ENCODE assay signal across 1 cellular context in the genomic region with DNA sequence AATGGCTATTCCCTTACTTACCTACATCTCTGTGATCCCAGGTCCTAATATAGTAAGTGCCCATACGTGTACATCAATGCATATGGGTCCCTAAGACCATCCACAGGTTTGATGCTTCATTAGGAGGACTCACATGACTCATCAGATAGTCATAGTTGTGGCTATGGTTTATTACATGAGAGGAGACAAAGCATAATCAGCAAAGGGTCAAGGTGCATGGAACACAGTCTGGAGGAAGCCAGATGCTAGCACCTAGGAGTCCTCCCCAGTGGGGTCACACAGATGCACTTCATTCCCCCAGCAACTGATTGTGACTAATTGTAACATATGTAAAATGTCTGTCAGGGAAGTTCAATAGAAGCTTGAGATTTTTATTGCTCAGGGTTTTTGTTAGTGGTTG.
TF ChIP-seq lines count a peak whose summit lies in the region.

No MANE protein-coding gene starts in this region.

TF ChIP-seq in WTC11, 78 proteins besides CTCF, POLR2A, EP300 and RAD21 (continued from another document):
- TF ChIP-seq PRRX2 (CRISPR knock-in tag; IDR thresholded peaks at IDR 0.05): no peak
- no peak for TF ChIP-seq JAZF1 (CRISPR knock-in tag; IDR thresholded peaks at IDR 0.05)
- TF ChIP-seq ZNF232 (CRISPR knock-in tag; IDR thresholded peaks at IDR 0.05): no peak
- TF ChIP-seq, protein P1, sequence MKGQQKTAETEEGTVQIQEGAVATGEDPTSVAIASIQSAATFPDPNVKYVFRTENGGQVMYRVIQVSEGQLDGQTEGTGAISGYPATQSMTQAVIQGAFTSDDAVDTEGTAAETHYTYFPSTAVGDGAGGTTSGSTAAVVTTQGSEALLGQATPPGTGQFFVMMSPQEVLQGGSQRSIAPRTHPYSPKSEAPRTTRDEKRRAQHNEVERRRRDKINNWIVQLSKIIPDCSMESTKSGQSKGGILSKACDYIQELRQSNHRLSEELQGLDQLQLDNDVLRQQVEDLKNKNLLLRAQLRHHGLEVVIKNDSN (CRISPR knock-in tag; IDR thresholded peaks at IDR 0.05): no peak
- TF ChIP-seq, protein P2, sequence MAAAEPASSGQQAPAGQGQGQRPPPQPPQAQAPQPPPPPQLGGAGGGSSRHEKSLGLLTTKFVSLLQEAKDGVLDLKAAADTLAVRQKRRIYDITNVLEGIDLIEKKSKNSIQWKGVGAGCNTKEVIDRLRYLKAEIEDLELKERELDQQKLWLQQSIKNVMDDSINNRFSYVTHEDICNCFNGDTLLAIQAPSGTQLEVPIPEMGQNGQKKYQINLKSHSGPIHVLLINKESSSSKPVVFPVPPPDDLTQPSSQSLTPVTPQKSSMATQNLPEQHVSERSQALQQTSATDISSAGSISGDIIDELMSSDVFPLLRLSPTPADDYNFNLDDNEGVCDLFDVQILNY (CRISPR knock-in tag; IDR thresholded peaks at IDR 0.05): no peak
- no peak for TF ChIP-seq RORB (CRISPR knock-in tag; IDR thresholded peaks at IDR 0.05)
- TF ChIP-seq SOX15 (CRISPR knock-in tag; IDR thresholded peaks at IDR 0.05): no peak
- TF ChIP-seq, protein P3, sequence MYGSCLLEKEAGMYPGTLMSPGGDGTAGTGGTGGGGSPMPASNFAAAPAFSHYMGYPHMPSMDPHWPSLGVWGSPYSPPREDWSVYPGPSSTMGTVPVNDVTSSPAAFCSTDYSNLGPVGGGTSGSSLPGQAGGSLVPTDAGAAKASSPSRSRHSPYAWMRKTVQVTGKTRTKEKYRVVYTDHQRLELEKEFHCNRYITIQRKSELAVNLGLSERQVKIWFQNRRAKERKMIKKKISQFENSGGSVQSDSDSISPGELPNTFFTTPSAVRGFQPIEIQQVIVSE (CRISPR knock-in tag; IDR thresholded peaks at IDR 0.05; ENCODE audit: borderline replicate concordance): no peak
- TF ChIP-seq, protein P4, sequence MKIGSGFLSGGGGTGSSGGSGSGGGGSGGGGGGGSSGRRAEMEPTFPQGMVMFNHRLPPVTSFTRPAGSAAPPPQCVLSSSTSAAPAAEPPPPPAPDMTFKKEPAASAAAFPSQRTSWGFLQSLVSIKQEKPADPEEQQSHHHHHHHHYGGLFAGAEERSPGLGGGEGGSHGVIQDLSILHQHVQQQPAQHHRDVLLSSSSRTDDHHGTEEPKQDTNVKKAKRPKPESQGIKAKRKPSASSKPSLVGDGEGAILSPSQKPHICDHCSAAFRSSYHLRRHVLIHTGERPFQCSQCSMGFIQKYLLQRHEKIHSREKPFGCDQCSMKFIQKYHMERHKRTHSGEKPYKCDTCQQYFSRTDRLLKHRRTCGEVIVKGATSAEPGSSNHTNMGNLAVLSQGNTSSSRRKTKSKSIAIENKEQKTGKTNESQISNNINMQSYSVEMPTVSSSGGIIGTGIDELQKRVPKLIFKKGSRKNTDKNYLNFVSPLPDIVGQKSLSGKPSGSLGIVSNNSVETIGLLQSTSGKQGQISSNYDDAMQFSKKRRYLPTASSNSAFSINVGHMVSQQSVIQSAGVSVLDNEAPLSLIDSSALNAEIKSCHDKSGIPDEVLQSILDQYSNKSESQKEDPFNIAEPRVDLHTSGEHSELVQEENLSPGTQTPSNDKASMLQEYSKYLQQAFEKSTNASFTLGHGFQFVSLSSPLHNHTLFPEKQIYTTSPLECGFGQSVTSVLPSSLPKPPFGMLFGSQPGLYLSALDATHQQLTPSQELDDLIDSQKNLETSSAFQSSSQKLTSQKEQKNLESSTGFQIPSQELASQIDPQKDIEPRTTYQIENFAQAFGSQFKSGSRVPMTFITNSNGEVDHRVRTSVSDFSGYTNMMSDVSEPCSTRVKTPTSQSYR (CRISPR knock-in tag; IDR thresholded peaks at IDR 0.05): no peak
- TF ChIP-seq, protein P5, sequence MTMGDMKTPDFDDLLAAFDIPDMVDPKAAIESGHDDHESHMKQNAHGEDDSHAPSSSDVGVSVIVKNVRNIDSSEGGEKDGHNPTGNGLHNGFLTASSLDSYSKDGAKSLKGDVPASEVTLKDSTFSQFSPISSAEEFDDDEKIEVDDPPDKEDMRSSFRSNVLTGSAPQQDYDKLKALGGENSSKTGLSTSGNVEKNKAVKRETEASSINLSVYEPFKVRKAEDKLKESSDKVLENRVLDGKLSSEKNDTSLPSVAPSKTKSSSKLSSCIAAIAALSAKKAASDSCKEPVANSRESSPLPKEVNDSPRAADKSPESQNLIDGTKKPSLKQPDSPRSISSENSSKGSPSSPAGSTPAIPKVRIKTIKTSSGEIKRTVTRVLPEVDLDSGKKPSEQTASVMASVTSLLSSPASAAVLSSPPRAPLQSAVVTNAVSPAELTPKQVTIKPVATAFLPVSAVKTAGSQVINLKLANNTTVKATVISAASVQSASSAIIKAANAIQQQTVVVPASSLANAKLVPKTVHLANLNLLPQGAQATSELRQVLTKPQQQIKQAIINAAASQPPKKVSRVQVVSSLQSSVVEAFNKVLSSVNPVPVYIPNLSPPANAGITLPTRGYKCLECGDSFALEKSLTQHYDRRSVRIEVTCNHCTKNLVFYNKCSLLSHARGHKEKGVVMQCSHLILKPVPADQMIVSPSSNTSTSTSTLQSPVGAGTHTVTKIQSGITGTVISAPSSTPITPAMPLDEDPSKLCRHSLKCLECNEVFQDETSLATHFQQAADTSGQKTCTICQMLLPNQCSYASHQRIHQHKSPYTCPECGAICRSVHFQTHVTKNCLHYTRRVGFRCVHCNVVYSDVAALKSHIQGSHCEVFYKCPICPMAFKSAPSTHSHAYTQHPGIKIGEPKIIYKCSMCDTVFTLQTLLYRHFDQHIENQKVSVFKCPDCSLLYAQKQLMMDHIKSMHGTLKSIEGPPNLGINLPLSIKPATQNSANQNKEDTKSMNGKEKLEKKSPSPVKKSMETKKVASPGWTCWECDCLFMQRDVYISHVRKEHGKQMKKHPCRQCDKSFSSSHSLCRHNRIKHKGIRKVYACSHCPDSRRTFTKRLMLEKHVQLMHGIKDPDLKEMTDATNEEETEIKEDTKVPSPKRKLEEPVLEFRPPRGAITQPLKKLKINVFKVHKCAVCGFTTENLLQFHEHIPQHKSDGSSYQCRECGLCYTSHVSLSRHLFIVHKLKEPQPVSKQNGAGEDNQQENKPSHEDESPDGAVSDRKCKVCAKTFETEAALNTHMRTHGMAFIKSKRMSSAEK (CRISPR knock-in tag; IDR thresholded peaks at IDR 0.05; ENCODE audit: borderline replicate concordance): no peak
TF ChIP-seq in WTC11: peak in this region for 0.
